ENCODE assay signal across 1 cellular context in the genomic region with DNA sequence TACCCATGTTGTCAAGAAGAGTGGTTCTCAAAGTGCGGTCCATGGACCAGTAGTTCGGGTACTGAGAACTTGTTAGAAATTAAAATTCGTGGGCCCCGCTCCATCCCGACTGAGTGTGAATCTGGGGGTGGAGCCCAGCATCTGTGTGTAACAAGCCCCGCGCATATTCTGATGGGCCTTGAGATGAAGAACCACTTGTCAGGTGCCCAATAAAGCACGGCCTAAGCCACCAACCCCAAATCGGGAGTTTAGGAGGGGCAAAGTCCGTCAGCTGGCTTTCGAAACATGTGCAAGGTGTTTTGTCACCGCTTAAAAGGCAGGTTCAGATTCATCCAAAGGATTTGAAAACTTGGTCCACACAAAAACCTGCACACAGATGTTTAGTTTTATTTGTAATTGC.
TF ChIP-seq lines count a peak whose summit lies in the region.

No MANE protein-coding gene starts in this region.

TF ChIP-seq in HepG2, 621 proteins besides CTCF, POLR2A, EP300 and RAD21:
- TF ChIP-seq NFIC (IDR thresholded peaks at IDR 0.05; ENCODE audit: low read length) (0 out of 2 replicates have a peak, but pooled peaks have one; percentile 24), NCOR1 (IDR thresholded peaks at IDR 0.05; ENCODE audit: borderline replicate concordance, low read length) (0 out of 2 replicates have a peak, but pooled peaks have one; percentile 29), SAFB2 (CRISPR knock-in tag; IDR thresholded peaks at IDR 0.05; ENCODE audit: borderline replicate concordance, low read depth) (0 out of 2 replicates have a peak, but pooled peaks have one; percentile 44), POGZ (CRISPR knock-in tag; IDR thresholded peaks at IDR 0.05) (peak; percentile 42; the same call in 1 of the 2 replicates), KDM2A (CRISPR knock-in tag; IDR thresholded peaks at IDR 0.05; ENCODE audit: borderline replicate concordance, low read depth) (peak; percentile 64; the same call in 1 of the 2 replicates), HNF4G (IDR thresholded peaks at IDR 0.05; ENCODE audit: borderline replicate concordance, low read depth, low read length) (peak; percentile 83), HNF4G (CRISPR knock-in tag; IDR thresholded peaks at IDR 0.05; ENCODE audit: borderline replicate concordance, low read depth) (0 out of 2 replicates have a peak, but pooled peaks have one; percentile 68), ZNF674 (CRISPR knock-in tag; IDR thresholded peaks at IDR 0.05; ENCODE audit: low read depth) (no peak), SOX6 (IDR thresholded peaks at IDR 0.05) (no peak), SOX6 (CRISPR knock-in tag; IDR thresholded peaks at IDR 0.05) (peak; percentile 30; the same call in 1 of the 2 replicates), FOSL2 (CRISPR knock-in tag; IDR thresholded peaks at IDR 0.05) (0 out of 2 replicates have a peak, but pooled peaks have one; percentile 18), CEBPB (IDR thresholded peaks at IDR 0.05; ENCODE audit: borderline replicate concordance, low read depth, low read length) (peak; percentile 67; the same call in 1 of the 2 replicates), MXD4 (CRISPR knock-in tag; IDR thresholded peaks at IDR 0.05) (peak; percentile 28; the same call in 1 of the 2 replicates), FOSL1 (CRISPR knock-in tag; IDR thresholded peaks at IDR 0.05; ENCODE audit: borderline replicate concordance) (no peak), POLR2G (IDR thresholded peaks at IDR 0.05; ENCODE audit: low read depth, low read length) (peak; percentile 72; the same call in 1 of the 2 replicates), ZBTB7B (CRISPR knock-in tag; IDR thresholded peaks at IDR 0.05) (no peak), HNRNPK (IDR thresholded peaks at IDR 0.05; ENCODE audit: low read depth, low read length, poor library complexity, severe bottlenecking) (no peak), PLRG1 (conservative IDR thresholded peaks at IDR 0.05) (no peak), ZBTB38 (CRISPR knock-in tag; IDR thresholded peaks at IDR 0.05) (peak; percentile 59; the same call in 1 of the 2 replicates), FLYWCH1 (CRISPR knock-in tag; IDR thresholded peaks at IDR 0.05) (no peak), PITX1 (CRISPR knock-in tag; IDR thresholded peaks at IDR 0.05) (0 out of 2 replicates have a peak, but pooled peaks have one; percentile 14), TCF12 (IDR thresholded peaks at IDR 0.05) (no peak), TCF12 (CRISPR knock-in tag; IDR thresholded peaks at IDR 0.05) (no peak), CEBPG (CRISPR knock-in tag; IDR thresholded peaks at IDR 0.05) (peak; percentile 57), RFX3 (CRISPR knock-in tag; IDR thresholded peaks at IDR 0.05) (no peak), RBM22 (optimal IDR thresholded peaks at IDR 0.05; ENCODE audit: low read length) (peak; percentile 88), HNF4A (CRISPR knock-in tag; IDR thresholded peaks at IDR 0.05) (peak; percentile 89), ZNF543 (CRISPR knock-in tag; IDR thresholded peaks at IDR 0.05) (no peak), GATAD2A (CRISPR knock-in tag; IDR thresholded peaks at IDR 0.05) (peak; percentile 35; the same call in 1 of the 2 replicates), MYNN (CRISPR knock-in tag; IDR thresholded peaks at IDR 0.05; ENCODE audit: low read depth) (no peak), AGO2 (optimal IDR thresholded peaks at IDR 0.05; ENCODE audit: low read depth, low read length) (peak; percentile 21), KLF16 (CRISPR knock-in tag; IDR thresholded peaks at IDR 0.05) (0 out of 4 replicates have a peak, but pooled peaks of 1 of the 2 experiments have one; percentile 15)
- TF ChIP-seq, protein P1, sequence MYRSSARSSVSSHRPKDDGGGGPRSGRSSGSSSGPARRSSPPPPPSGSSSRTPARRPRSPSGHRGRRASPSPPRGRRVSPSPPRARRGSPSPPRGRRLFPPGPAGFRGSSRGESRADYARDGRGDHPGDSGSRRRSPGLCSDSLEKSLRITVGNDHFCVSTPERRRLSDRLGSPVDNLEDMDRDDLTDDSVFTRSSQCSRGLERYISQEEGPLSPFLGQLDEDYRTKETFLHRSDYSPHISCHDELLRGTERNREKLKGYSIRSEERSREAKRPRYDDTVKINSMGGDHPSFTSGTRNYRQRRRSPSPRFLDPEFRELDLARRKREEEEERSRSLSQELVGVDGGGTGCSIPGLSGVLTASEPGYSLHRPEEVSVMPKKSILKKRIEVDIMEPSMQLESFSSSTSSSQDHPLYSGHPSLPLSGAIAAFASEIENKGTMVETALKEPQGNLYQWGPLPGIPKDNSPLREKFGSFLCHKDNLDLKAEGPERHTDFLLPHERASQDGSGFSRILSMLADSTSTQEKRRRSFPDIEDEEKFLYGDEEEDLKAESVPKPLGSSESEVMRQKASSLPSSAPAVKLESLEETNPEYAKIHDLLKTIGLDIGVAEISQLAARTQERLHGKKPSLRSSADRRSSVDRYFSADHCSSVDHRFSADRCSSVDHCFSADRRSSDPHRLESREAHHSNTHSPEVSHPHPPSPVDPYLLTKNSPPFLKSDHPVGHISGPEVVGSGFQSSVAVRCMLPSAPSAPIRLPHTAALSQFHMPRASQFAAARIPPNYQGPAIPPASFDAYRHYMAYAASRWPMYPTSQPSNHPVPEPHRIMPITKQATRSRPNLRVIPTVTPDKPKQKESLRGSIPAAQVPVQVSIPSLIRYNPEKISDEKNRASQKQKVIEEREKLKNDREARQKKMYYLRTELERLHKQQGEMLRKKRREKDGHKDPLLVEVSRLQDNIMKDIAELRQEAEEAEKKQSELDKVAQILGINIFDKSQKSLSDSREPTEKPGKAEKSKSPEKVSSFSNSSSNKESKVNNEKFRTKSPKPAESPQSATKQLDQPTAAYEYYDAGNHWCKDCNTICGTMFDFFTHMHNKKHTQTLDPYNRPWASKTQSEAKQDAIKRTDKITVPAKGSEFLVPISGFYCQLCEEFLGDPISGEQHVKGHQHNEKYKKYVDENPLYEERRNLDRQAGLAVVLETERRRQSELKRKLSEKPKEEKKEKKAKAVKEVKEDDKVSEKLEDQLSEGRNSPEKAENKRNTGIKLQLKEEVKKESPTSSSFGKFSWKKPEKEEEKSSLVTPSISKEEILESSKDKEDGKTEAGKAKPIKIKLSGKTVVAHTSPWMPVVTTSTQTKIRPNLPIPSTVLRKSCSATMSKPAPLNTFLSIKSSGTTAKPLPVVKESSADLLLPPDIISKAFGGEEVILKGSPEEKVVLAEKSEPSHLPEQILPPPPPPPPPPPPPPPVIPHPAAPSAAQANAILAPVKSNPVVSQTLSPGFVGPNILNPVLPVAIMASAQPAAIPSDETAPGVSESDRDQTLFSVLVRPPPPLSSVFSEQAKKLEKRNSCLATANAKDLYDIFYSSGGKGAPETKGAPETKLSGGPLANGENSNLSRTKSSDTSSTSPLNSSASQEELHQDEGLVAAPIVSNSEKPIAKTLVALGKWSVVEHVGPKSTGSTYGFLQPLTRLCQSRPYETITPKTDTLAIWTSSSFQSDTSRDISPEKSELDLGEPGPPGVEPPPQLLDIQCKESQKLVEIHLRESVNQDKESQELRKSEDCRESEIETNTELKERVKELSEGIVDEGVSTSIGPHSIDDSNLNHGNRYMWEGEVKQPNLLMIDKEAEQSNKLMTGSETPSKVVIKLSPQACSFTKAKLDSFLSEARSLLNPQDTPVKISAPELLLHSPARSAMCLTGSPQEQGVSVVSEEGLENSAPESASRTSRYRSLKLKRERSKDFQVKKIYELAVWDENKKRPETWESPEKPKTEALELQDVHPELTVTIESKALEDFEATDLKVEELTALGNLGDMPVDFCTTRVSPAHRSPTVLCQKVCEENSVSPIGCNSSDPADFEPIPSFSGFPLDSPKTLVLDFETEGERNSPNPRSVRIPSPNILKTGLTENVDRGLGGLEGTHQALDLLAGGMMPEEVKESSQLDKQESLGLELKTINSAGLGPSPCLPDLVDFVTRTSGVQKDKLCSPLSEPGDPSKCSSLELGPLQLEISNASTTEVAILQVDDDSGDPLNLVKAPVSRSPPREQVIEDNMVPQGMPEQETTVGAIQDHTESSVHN (CRISPR knock-in tag; IDR thresholded peaks at IDR 0.05): no peak
- TF ChIP-seq, protein P2, sequence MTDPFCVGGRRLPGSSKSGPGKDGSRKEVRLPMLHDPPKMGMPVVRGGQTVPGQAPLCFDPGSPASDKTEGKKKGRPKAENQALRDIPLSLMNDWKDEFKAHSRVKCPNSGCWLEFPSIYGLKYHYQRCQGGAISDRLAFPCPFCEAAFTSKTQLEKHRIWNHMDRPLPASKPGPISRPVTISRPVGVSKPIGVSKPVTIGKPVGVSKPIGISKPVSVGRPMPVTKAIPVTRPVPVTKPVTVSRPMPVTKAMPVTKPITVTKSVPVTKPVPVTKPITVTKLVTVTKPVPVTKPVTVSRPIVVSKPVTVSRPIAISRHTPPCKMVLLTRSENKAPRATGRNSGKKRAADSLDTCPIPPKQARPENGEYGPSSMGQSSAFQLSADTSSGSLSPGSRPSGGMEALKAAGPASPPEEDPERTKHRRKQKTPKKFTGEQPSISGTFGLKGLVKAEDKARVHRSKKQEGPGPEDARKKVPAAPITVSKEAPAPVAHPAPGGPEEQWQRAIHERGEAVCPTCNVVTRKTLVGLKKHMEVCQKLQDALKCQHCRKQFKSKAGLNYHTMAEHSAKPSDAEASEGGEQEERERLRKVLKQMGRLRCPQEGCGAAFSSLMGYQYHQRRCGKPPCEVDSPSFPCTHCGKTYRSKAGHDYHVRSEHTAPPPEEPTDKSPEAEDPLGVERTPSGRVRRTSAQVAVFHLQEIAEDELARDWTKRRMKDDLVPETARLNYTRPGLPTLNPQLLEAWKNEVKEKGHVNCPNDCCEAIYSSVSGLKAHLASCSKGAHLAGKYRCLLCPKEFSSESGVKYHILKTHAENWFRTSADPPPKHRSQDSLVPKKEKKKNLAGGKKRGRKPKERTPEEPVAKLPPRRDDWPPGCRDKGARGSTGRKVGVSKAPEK (CRISPR knock-in tag; IDR thresholded peaks at IDR 0.05; ENCODE audit: borderline replicate concordance): 0 out of 2 replicates have a peak, but pooled peaks have one; percentile 36
- TF ChIP-seq, protein P3, sequence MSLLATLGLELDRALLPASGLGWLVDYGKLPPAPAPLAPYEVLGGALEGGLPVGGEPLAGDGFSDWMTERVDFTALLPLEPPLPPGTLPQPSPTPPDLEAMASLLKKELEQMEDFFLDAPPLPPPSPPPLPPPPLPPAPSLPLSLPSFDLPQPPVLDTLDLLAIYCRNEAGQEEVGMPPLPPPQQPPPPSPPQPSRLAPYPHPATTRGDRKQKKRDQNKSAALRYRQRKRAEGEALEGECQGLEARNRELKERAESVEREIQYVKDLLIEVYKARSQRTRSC (CRISPR knock-in tag; IDR thresholded peaks at IDR 0.05; ENCODE audit: low read depth): no peak
- TF ChIP-seq, protein P4, sequence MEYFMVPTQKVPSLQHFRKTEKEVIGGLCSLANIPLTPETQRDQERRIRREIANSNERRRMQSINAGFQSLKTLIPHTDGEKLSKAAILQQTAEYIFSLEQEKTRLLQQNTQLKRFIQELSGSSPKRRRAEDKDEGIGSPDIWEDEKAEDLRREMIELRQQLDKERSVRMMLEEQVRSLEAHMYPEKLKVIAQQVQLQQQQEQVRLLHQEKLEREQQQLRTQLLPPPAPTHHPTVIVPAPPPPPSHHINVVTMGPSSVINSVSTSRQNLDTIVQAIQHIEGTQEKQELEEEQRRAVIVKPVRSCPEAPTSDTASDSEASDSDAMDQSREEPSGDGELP (IDR thresholded peaks at IDR 0.05; ENCODE audit: borderline replicate concordance, low read depth): peak; percentile 95
- TF ChIP-seq, protein P5, sequence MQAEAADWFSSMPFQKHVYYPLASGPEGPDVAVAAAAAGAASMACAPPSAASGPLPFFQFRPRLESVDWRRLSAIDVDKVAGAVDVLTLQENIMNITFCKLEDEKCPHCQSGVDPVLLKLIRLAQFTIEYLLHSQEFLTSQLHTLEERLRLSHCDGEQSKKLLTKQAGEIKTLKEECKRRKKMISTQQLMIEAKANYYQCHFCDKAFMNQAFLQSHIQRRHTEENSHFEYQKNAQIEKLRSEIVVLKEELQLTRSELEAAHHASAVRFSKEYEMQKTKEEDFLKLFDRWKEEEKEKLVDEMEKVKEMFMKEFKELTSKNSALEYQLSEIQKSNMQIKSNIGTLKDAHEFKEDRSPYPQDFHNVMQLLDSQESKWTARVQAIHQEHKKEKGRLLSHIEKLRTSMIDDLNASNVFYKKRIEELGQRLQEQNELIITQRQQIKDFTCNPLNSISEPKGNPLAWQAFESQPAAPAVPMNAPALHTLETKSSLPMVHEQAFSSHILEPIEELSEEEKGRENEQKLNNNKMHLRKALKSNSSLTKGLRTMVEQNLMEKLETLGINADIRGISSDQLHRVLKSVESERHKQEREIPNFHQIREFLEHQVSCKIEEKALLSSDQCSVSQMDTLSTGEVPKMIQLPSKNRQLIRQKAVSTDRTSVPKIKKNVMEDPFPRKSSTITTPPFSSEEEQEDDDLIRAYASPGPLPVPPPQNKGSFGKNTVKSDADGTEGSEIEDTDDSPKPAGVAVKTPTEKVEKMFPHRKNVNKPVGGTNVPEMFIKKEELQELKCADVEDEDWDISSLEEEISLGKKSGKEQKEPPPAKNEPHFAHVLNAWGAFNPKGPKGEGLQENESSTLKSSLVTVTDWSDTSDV (CRISPR knock-in tag; IDR thresholded peaks at IDR 0.05): no peak
- TF ChIP-seq, protein P6, sequence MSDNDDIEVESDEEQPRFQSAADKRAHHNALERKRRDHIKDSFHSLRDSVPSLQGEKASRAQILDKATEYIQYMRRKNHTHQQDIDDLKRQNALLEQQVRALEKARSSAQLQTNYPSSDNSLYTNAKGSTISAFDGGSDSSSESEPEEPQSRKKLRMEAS (IDR thresholded peaks at IDR 0.05): 0 out of 2 replicates have a peak, but pooled peaks have one; percentile 35
TF ChIP-seq in HepG2: peak in this region for 22.
